ENCODE assay signal across 3 cellular contexts in genomic region chr17:492015-492399, GRCh38.
TF ChIP-seq lines count a peak whose summit lies in the region.

No MANE protein-coding gene starts in this region.

TF ChIP-seq in IMR-90, 13 proteins besides CTCF, POLR2A, EP300 and RAD21:
- TF ChIP-seq CEBPB (IDR thresholded peaks at IDR 0.05; ENCODE audit: low read depth, low read length) (no peak), RCOR1 (IDR thresholded peaks at IDR 0.05; ENCODE audit: insufficient replicate concordance, low read length) (no peak), RFX5 (IDR thresholded peaks at IDR 0.05; ENCODE audit: low read depth, low read length) (no peak), ELK1 (IDR thresholded peaks at IDR 0.05; ENCODE audit: borderline replicate concordance, low read depth, low read length) (no peak), BHLHE40 (IDR thresholded peaks at IDR 0.05; ENCODE audit: low read depth, low read length) (no peak), MAFK (IDR thresholded peaks at IDR 0.05; ENCODE audit: low read depth, low read length) (no peak), MXI1 (IDR thresholded peaks at IDR 0.05; ENCODE audit: borderline replicate concordance, low read depth, low read length) (no peak), CHD1 (IDR thresholded peaks at IDR 0.05; ENCODE audit: low read depth, low read length) (no peak), NFE2L2 (IDR thresholded peaks at IDR 0.05; ENCODE audit: low read depth, low read length) (no peak), FOS (IDR thresholded peaks at IDR 0.05; ENCODE audit: low read depth, low read length) (no peak), MAZ (IDR thresholded peaks at IDR 0.05; ENCODE audit: borderline replicate concordance, low read depth, low read length) (no peak), SMC3 (IDR thresholded peaks at IDR 0.05; ENCODE audit: low read depth, low read length) (no peak)
- TF ChIP-seq, protein P1, sequence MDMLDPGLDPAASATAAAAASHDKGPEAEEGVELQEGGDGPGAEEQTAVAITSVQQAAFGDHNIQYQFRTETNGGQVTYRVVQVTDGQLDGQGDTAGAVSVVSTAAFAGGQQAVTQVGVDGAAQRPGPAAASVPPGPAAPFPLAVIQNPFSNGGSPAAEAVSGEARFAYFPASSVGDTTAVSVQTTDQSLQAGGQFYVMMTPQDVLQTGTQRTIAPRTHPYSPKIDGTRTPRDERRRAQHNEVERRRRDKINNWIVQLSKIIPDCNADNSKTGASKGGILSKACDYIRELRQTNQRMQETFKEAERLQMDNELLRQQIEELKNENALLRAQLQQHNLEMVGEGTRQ (IDR thresholded peaks at IDR 0.05; ENCODE audit: low read depth, low read length) = no peak

TF ChIP-seq in H1, 55 proteins besides CTCF, POLR2A, EP300 and RAD21:
- TF ChIP-seq BCL11A (IDR thresholded peaks at IDR 0.05; ENCODE audit: low read depth in 2 of 2, low read length in 2 of 2) (no peak), CEBPB (IDR thresholded peaks at IDR 0.05; ENCODE audit: low read depth, low read length) (0 out of 2 replicates have a peak, but pooled peaks have one; percentile 21), KDM1A (IDR thresholded peaks at IDR 0.05; ENCODE audit: borderline replicate concordance, low read length) (peak; percentile 90), ASH2L (IDR thresholded peaks at IDR 0.05; ENCODE audit: low read length) (peak; percentile 59), HDAC2 (IDR thresholded peaks at IDR 0.05; ENCODE audit: borderline replicate concordance in 1 of 2, low read depth in 2 of 2, low read length in 2 of 2) (0 out of 4 replicates have a peak, but pooled peaks of 1 of the 2 experiments have one; percentile 29), RBBP5 (IDR thresholded peaks at IDR 0.05; ENCODE audit: borderline replicate concordance, low read depth, low read length) (0 out of 2 replicates have a peak, but pooled peaks have one; percentile 68), EZH2 (IDR thresholded peaks at IDR 0.05; ENCODE audit: low read depth, low read length, severe bottlenecking) (no peak)
TF ChIP-seq in H1: peak in this region for 5.

TF ChIP-seq in HEK293T, 16 proteins besides CTCF, POLR2A, EP300 and RAD21:
- no peak for TF ChIP-seq HDGF (IDR thresholded peaks at IDR 0.05; ENCODE audit: borderline replicate concordance)
